In genomic region chr11:78000193-78000592, GRCh38 we compare ENCODE assay signal across 8 cellular contexts. TPM values are rescaled to one million over a fixed set of nuclear protein-coding genes. Genes with fewer than 3 reads are reported as not detected.
DNase-seq lines count a peak whose midpoint lies in the region; ATAC-seq, FAIRE-seq and TF ChIP-seq lines count a peak whose summit lies in the region.

No MANE protein-coding gene starts in this region.

- H2AK5ac ChIP-seq in IMR-90 (ENCODE audit: low read depth, low read length) = no peak overlapping the region

- peaks cover 5% of the 10 kb centered on the region for H3K27me3 ChIP-seq in IMR-90 (ENCODE audit: control insufficient read depth, insufficient read depth, low read length)

- POLR2A ChIA-PET in IMR-90 (lab: Charles Lee; ENCODE audit: unreplicated experiment) = no interaction called here

- H3K36me3 Mint-ChIP-seq in activated T-cell treated with anti-CD3 and anti-CD28 coated beads, Interleukin-2, amount 50 U/mL, for 4 hours (ENCODE audit: insufficient read depth) = no peaks in the 10 kb centered on the region

- no peak overlapping the region for H3K56ac ChIP-seq in IMR-90 (ENCODE audit: extremely low read depth, insufficient read depth, low read length)

- no peak overlapping the region for H3K4me2 ChIP-seq in IMR-90 (ENCODE audit: low read depth, low read length)

- H3K9me3 ChIP-seq in IMR-90 (ENCODE audit: control insufficient read depth, insufficient read depth, low read length) = no peaks in the 10 kb centered on the region

- peaks cover 2% of the 10 kb centered on the region for H3K27me3 Mint-ChIP-seq in activated T-cell treated with anti-CD3 and anti-CD28 coated beads, Interleukin-2, amount 50 U/mL, for 4 hours (ENCODE audit: low read depth)

- H3K4ac ChIP-seq in IMR-90 (ENCODE audit: low read depth, low read length) = no peak overlapping the region

- no peak overlapping the region for H2BK15ac ChIP-seq in IMR-90 (ENCODE audit: low read depth, low read length)

- no peaks in the 10 kb centered on the region for H4K20me1 ChIP-seq in IMR-90 (ENCODE audit: insufficient read depth, low read length)

- H3K79me1 ChIP-seq in IMR-90 (ENCODE audit: low read depth in 1 of 2, low read length in 2 of 2) = no peaks in the 10 kb centered on the region

- no peak for TF ChIP-seq POLR2A in GM12891 (IDR thresholded peaks at IDR 0.05; ENCODE audit: low read depth, low read length)
- TF ChIP-seq POLR2A in IMR-90 (IDR thresholded peaks at IDR 0.05; ENCODE audit: low read depth, low read length) = no peak

- CTCF ChIA-PET in IMR-90 (lab: Yijun Ruan, JAX) = interaction anchor here (0.5 to 1.1 kb wide), 5 partner anchors 10 to 509 kb away, joined by 3 to 5 read pairs (median 3); no protein-coding TSS in a partner anchor

- BruUV-seq in IMR-90 (replicated peaks; lab: Mats Ljungman, UMichigan) = no TSS peak

- intact Hi-C loops in IMR-90 (cut with micrococcal nuclease) = loop anchor here (1.0 to 10.0 kb wide), 3 partner anchors 46 to 565 kb away; no protein-coding TSS in a partner anchor

- H3K4me3 ChIP-seq in IMR-90 (ENCODE audit: insufficient read depth, low read depth, low read length) (no peak overlapping the region), fibroblast of the aortic adventitia (ENCODE audit: low read depth, low read length) (no peak overlapping the region)

- FAIRE-seq in GM12891 (lab: Jason Lieb, UNC) = peak; percentile 59

- no CpG with 5 or more reads among the region's 1 CpG for WGBS in IMR-90 (ENCODE audit: extremely low coverage in 2 of 2, insufficient read length in 1 of 2), 2 experiments

- H3K4me1 Mint-ChIP-seq in activated T-cell treated with anti-CD3 and anti-CD28 coated beads, Interleukin-2, amount 50 U/mL, for 4 hours (ENCODE audit: low read depth) = peaks cover 7% of the 10 kb centered on the region

- no peak overlapping the region for H4K8ac ChIP-seq in IMR-90 (ENCODE audit: low read depth in 2 of 2, low read length in 2 of 2)

- ATAC-seq in IMR-90 (ENCODE audit: low read depth) (peak; percentile 94), omental fat pad (ENCODE audit: low FRiP score) (peak; percentile 62), GM18519 (IDR thresholded peaks at IDR 0.05; ENCODE audit: low FRiP score, unreplicated experiment) (no peak)
- ATAC-seq in activated T-cell treated with anti-CD3 and anti-CD28 coated beads, Interleukin-2, amount 50 U/mL, for 4 hours = peak; percentile 84 to 87

- H2AK9ac ChIP-seq in IMR-90 (replicated peaks; ENCODE audit: low read depth, low read length, poor library complexity) = no peak overlapping the region

- H3K9me1 ChIP-seq in IMR-90 (ENCODE audit: insufficient read depth, low read length) = no peaks in the 10 kb centered on the region; the same call in 1 of the 2 replicates

- H4K91ac ChIP-seq in IMR-90 (ENCODE audit: insufficient read depth, low read depth, low read length) = no peak overlapping the region

- H3K36me3 ChIP-seq in IMR-90 (ENCODE audit: control insufficient read depth, insufficient read depth, low read length) = no peaks in the 10 kb centered on the region

- TF ChIP-seq CTCF in IMR-90 (conservative IDR thresholded peaks at IDR 0.05; ENCODE audit: low read depth, low read length) (peak; percentile 74), fibroblast of the aortic adventitia (IDR thresholded peaks at IDR 0.05; ENCODE audit: insufficient read depth, low read length) (peak; percentile 74), omental fat pad (IDR thresholded peaks at IDR 0.05) (peak in 1 of 3 donors; percentile 18)

- peaks cover 2% of the 10 kb centered on the region; the same call in 1 of the 2 replicates for H3K4me1 ChIP-seq in IMR-90 (ENCODE audit: control insufficient read depth, insufficient read depth, low read length)

- H2BK120ac ChIP-seq in IMR-90 (ENCODE audit: low read depth, low read length) = no peak overlapping the region

- H2AFZ ChIP-seq in IMR-90 (replicated peaks; ENCODE audit: low read length, poor library complexity) = no peak overlapping the region

- H2BK5ac ChIP-seq in IMR-90 (ENCODE audit: low read depth, low read length, poor library complexity, severe bottlenecking) = no peak overlapping the region

- dilution Hi-C loops in IMR-90 (cut with HindIII; ENCODE audit: low sequenced_read_pairs, unreplicated experiment) = no loop called here

- H3K18ac ChIP-seq in IMR-90 (ENCODE audit: low read depth, low read length) = no peak overlapping the region

- no peaks in the 10 kb centered on the region for H3K9me3 Mint-ChIP-seq in activated T-cell treated with anti-CD3 and anti-CD28 coated beads, Interleukin-2, amount 50 U/mL, for 4 hours

- no peak overlapping the region for H3K9ac ChIP-seq in IMR-90 (ENCODE audit: low read depth, low read length)

- in situ Hi-C loops in IMR-90 (cut with MboI; ENCODE audit: low sequenced_read_pairs) = no loop called here

- DNase-seq in A172 (ENCODE audit: low spot score) (peak; percentile 79), GM12891 (ENCODE audit: insufficient read length, low spot score) (no peak), IMR-90 (peak; percentile 77), NOMO-1 (lab: John Stamatoyannopoulos, UW; ENCODE audit: unreplicated experiment in 2 of 2) (peak; percentile 33 to 67), fibroblast of the aortic adventitia (ENCODE audit: low read depth) (peak; percentile 85), omental fat pad (ENCODE audit: low spot score) (no peak)
- peak; percentile 25 for DNase-seq in activated T-cell treated with anti-CD3 and anti-CD28 coated beads, Interleukin-2, amount 50 U/mL, for 4 hours

- no peak overlapping the region for H3K23ac ChIP-seq in IMR-90 (ENCODE audit: low read depth, low read length)

- TF ChIP-seq RAD21 in IMR-90 (IDR thresholded peaks at IDR 0.05; ENCODE audit: low read length) = peak; percentile 71

- H3K4me3 Mint-ChIP-seq in activated T-cell treated with anti-CD3 and anti-CD28 coated beads, Interleukin-2, amount 50 U/mL, for 4 hours = no peak overlapping the region

- no peak overlapping the region for H4K5ac ChIP-seq in IMR-90 (ENCODE audit: low read depth, low read length)

- no peak overlapping the region for H3K14ac ChIP-seq in IMR-90 (replicated peaks; ENCODE audit: low read depth, low read length)

- no peak overlapping the region for H2BK20ac ChIP-seq in IMR-90 (ENCODE audit: low read depth, low read length)

- H3K27ac ChIP-seq in IMR-90 (ENCODE audit: insufficient read depth, low read length) = no peak overlapping the region

TF ChIP-seq in GM12891, 5 proteins besides CTCF, POLR2A, EP300 and RAD21:
- TF ChIP-seq TAF1 (IDR thresholded peaks at IDR 0.05; ENCODE audit: low read depth, low read length) (no peak), SPI1 (IDR thresholded peaks at IDR 0.05; ENCODE audit: low read depth, low read length) (no peak), POU2F2 (IDR thresholded peaks at IDR 0.05; ENCODE audit: low read depth, low read length) (no peak), PAX5 (IDR thresholded peaks at IDR 0.05; ENCODE audit: insufficient read depth, low read length, severe bottlenecking) (no peak), POLR2AphosphoS5 (IDR thresholded peaks at IDR 0.05; ENCODE audit: low read depth, low read length) (no peak)

TF ChIP-seq in IMR-90, 13 proteins besides CTCF, POLR2A, EP300 and RAD21:
- TF ChIP-seq MAFK (IDR thresholded peaks at IDR 0.05; ENCODE audit: low read depth, low read length) (no peak), SMC3 (IDR thresholded peaks at IDR 0.05; ENCODE audit: low read depth, low read length) (peak; percentile 83)

RNA-seq across cellular contexts. Expression of gene INTS4, which starts 5.7 kb away (rescaled TPM):
- total RNA-seq in A172 (2014; rRNA removed; shearing (Covaris generic)) = 25.8 and 26.5 TPM in 2 replicates
- polyA plus RNA-seq in GM12891 (2012; ENCODE audit: low read depth, missing spikeins) = 26.0 TPM
- 44.4 and 52.5 TPM in 2 replicates for total RNA-seq in IMR-90 (2012; rRNA removed)
- 23.4 and 24.0 TPM in 2 replicates for polyA plus RNA-seq in IMR-90 (2012; rRNA removed)
- 11.1 and 11.6 TPM in 2 replicates for polyA plus RNA-seq in IMR-90 (2012; cell fraction: cytosol; rRNA removed)
- polyA plus RNA-seq in IMR-90 (2012; cell fraction: nucleus; rRNA removed; ENCODE audit: low replicate concordance) = 45.5 and 82.3 TPM in 2 replicates
- total RNA-seq in activated T-cell treated with anti-CD3 and anti-CD28 coated beads, Interleukin-2, amount 50 U/mL, for 4 hours = 10 to 100 TPM; 43.4 to 49.3 (median 49.3) TPM
- total RNA-seq in fibroblast of the aortic adventitia (ENCODE audit: low replicate concordance) = 24.1 and 52.6 TPM in 2 replicates
- total RNA-seq in omental fat pad = 10 to 100 TPM; 22.5 to 43.2 (median 28.7) TPM

RNA-seq across cellular contexts. Expression of gene KCTD14, which starts 22.9 kb away (rescaled TPM):
- total RNA-seq in A172 (2014; rRNA removed; shearing (Covaris generic)) = 0.09 TPM in 1 of 2 replicates, not detected in the other
- polyA plus RNA-seq in GM12891 (2012; ENCODE audit: low read depth, missing spikeins) = not detected
- total RNA-seq in IMR-90 (2012; rRNA removed) (0.83 and 0.90 TPM in 2 replicates), fibroblast of the aortic adventitia (ENCODE audit: low replicate concordance) (0.45 TPM in 1 of 2 replicates, not detected in the other), omental fat pad (1 to 10 TPM; 3.5 to 8.4 (median 6.2) TPM)
- 0.97 and 1.3 TPM in 2 replicates for polyA plus RNA-seq in IMR-90 (2012; rRNA removed)
- 0.63 and 0.81 TPM in 2 replicates for polyA plus RNA-seq in IMR-90 (2012; cell fraction: cytosol; rRNA removed)
- polyA plus RNA-seq in IMR-90 (2012; cell fraction: nucleus; rRNA removed; ENCODE audit: low replicate concordance) = 0.12 and 0.50 TPM in 2 replicates
- total RNA-seq in activated T-cell treated with anti-CD3 and anti-CD28 coated beads, Interleukin-2, amount 50 U/mL, for 4 hours = under 1 TPM in 2 of 3 donors, not detected in 1; 0.38 to 0.45 TPM

Comparison
In these comparisons a context has a peak if more than half of its experiments do, and no peak if none do; other contexts are left out.
1. DNase-seq: peak in A172 (single experiment), IMR-90 (single experiment), NOMO-1 (2 of 2), activated T-cell treated with anti-CD3 and anti-CD28 coated beads, Interleukin-2, amount 50 U/mL, for 4 hours (single experiment) and fibroblast of the aortic adventitia (single experiment); none in GM12891 (single experiment) and omental fat pad (single experiment).